In the genomic region with DNA sequence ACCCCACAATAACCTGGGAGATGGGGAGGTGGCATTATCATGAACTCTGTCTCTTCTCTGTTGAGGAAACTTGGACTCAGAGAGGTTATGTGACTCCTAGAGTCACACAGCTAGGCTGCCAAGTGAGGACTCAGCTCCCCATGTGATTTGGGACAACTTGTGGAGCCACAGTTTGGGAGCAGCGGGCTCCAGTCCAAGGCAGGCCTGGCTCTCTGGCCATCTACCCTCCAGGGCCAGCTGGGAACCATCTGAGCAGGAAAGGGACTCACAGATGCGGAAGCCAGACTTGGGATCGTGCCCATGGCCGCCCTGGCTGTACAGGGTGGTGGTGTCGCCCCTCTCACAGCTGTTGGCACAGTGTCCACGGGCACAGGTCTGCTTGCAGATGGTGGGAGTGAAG, we compare ENCODE assay signal across 15 cellular contexts. TPM values are rescaled to one million over a fixed set of nuclear protein-coding genes. Genes with fewer than 3 reads are reported as not detected.
A peak's percentile ranks its signal among the peaks of the same experiment; 100 is the strongest.
DNase-seq lines count a peak whose midpoint lies in the region; ATAC-seq, FAIRE-seq and TF ChIP-seq lines count a peak whose summit lies in the region.
"Had no signal": no experiment of that assay in that cellular context is flagged by ENCODE, and none has a peak within 500 bp of the region (broad histone marks: within the 10 kb centered on the region; RNA-seq: fewer than 3 reads in every experiment).

No MANE protein-coding gene starts in this region.

- peaks cover 44% of the 10 kb centered on the region for H3K4me1 Mint-ChIP-seq in HFFc6 (ENCODE audit: low read depth)

- no peak overlapping the region for H3K23ac ChIP-seq in H1 (ENCODE audit: insufficient read length)

- no peak overlapping the region for H3K9ac ChIP-seq in H1 (replicated peaks in 1 of 4; ENCODE audit: extremely low read depth in 1 of 4, low read depth in 3 of 4, low read length in 3 of 4)
- H3K9ac ChIP-seq: BLaER1 treated with 17β-estradiol and CSF1 and Interleukin-3, amounts not matched to agents 10 nM and 100 nM had no signal

- intact Hi-C loops in right lobe of liver (cut with DNase I), result no loop called here
- intact Hi-C loops in stomach (cut with DNase I; ENCODE audit: low total_unique reads), result no loop called here

- H2BK15ac ChIP-seq in H1 (ENCODE audit: low read length), result no peak overlapping the region

- H3K14ac ChIP-seq in H1 (ENCODE audit: insufficient read length), result no peak overlapping the region

- DNase-seq in HFFc6 (peak; percentile 2), H1 (ENCODE audit: low read depth in 1 of 2, low spot score in 2 of 2) (no peak), right lobe of liver (peak in 2 of 3 donors; percentile 54 to 57), stomach (peak; percentile 45), HuH-7 (ENCODE audit: low spot score) (no peak), NCI-H2029 treated with DMSO at 0.1 percent for 48 hours (lab: John Stamatoyannopoulos, UW) (no peak), GDM1 (lab: John Stamatoyannopoulos, UW) (no peak)
- DNase-seq: KBM-7; NCI-H2081 treated with DMSO at 0.1 percent for 48 hours; stimulated activated CD4-positive, alpha-beta T cell treated with anti-CD3 and anti-CD28 coated beads, Interleukin-1b, Interleukin-23, amount 100 ng/mL, for 48 hours had no signal

- H3K36me3 Mint-ChIP-seq in HFFc6 (ENCODE audit: low read depth), result peaks cover 42% of the 10 kb centered on the region

- H3K4me3 ChIP-seq in H1 (ENCODE audit: extremely low read depth in 1 of 4, insufficient read depth in 2 of 4, low read depth in 3 of 4, low read length in 4 of 4) (no peak overlapping the region), right lobe of liver (no peak overlapping the region), stomach (no peak overlapping the region)
- H3K4me3 ChIP-seq: BLaER1 treated with 17β-estradiol and CSF1 and Interleukin-3, amounts not matched to agents 10 nM and 100 nM had no signal

- no peak overlapping the region for H2AK5ac ChIP-seq in H1 (ENCODE audit: low read depth, low read length)

- TF ChIP-seq RAD21 in H1 (IDR thresholded peaks at IDR 0.05 in 1 of 2, conservative IDR thresholded peaks at IDR 0.05 in 1 of 2; ENCODE audit: low read depth in 2 of 2, low read length in 2 of 2), result no peak

- 84% methylated on average over 6 of the region's 6 CpGs; no CpG with 5 or more reads in 1 of the 2 experiments for WGBS in H1 (ENCODE audit: extremely low coverage in 1 of 2, insufficient coverage in 1 of 2, insufficient read length in 1 of 2, insufficient replicate concordance in 2 of 2, low coverage in 1 of 2, low lambda C conversion rate in 2 of 2, missing lambda C conversion rate in 1 of 2), 2 experiments
- 20% methylated on average over 1 of the region's 6 CpGs for WGBS in right lobe of liver (ENCODE audit: insufficient coverage, low coverage, low lambda C conversion rate, missing lambda C conversion rate)
- 58 to 75% (median 66%) methylated on average over 5 to 6 of the region's 6 CpGs for WGBS in stomach, 5 donors

- no peaks in the 10 kb centered on the region for H3K36me3 ChIP-seq in H1 (ENCODE audit: control insufficient read depth in 2 of 4, insufficient read depth in 4 of 4, low read length in 3 of 4)
- no peaks in the 10 kb centered on the region for H3K36me3 ChIP-seq in right lobe of liver
- H3K36me3 ChIP-seq in stomach, result no peaks in the 10 kb centered on the region

- no peak overlapping the region for H2BK120ac ChIP-seq in H1 (replicated peaks; ENCODE audit: low read depth, low read length)

- H3K9me3 ChIP-seq in H1 (ENCODE audit: insufficient read depth in 2 of 2, low read depth in 1 of 2, low read length in 1 of 2) (no peaks in the 10 kb centered on the region), right lobe of liver (no peaks in the 10 kb centered on the region), stomach (no peaks in the 10 kb centered on the region)
- H3K9me3 ChIP-seq: BLaER1 treated with 17β-estradiol and CSF1 and Interleukin-3, amounts not matched to agents 10 nM and 100 nM had no signal

- H3K18ac ChIP-seq in H1 (ENCODE audit: extremely low read depth, low read length), result no peak overlapping the region

- no peak overlapping the region for H2BK5ac ChIP-seq in H1 (ENCODE audit: low read depth, low read length)

- peak overlapping the region; percentile 60; the same call in 1 of the 2 replicates for H2BK12ac ChIP-seq in H1 (ENCODE audit: low read depth, low read length)

- H3K56ac ChIP-seq in H1 (replicated peaks; ENCODE audit: insufficient read length, low read depth, low read length), result no peak overlapping the region

- H3K9me3 Mint-ChIP-seq in HFFc6, result no peaks in the 10 kb centered on the region
- H3K9me3 Mint-ChIP-seq: neural crest cell; T-helper 1 cell treated with Interleukin-12 subunit alpha and Interleukin-12 subunit beta and Interleukin-4 antibody, amounts not matched to agents 30 μg/mL and 1 μg/mL, for 36 hours had no signal

- peak in 1 of 4 donors; percentile 40 for ATAC-seq in right lobe of liver
- no peak for ATAC-seq in HG03571 (IDR thresholded peaks at IDR 0.05; ENCODE audit: unreplicated experiment)

- H2BK20ac ChIP-seq in H1 (ENCODE audit: low read length), result no peak overlapping the region

- CTCF ChIA-PET in H1 (lab: Charles Lee; ENCODE audit: partially characterized antibody), result interaction anchor here (0.7 to 3.0 kb wide), 7 partner anchors 10 to 57 kb away, joined by 3 to 13 read pairs (median 9); no protein-coding TSS in a partner anchor

- H4K20me1 ChIP-seq in H1 (replicated peaks in 1 of 2; ENCODE audit: control insufficient read depth in 1 of 2, insufficient read depth in 2 of 2, low read length in 2 of 2), result no peaks in the 10 kb centered on the region
- H4K20me1 ChIP-seq: BLaER1 treated with 17β-estradiol and CSF1 and Interleukin-3, amounts not matched to agents 10 nM and 100 nM had no signal

- TF ChIP-seq EP300 in H1 (IDR thresholded peaks at IDR 0.05; ENCODE audit: borderline replicate concordance in 1 of 2, low read depth in 2 of 2, low read length in 2 of 2), result no peak
- no peak for TF ChIP-seq EP300 in stomach (IDR thresholded peaks at IDR 0.05)

- no peaks in the 10 kb centered on the region for H3K27me3 ChIP-seq in H1 (replicated peaks in 1 of 4; ENCODE audit: control insufficient read depth in 3 of 4, extremely low read depth in 1 of 4, insufficient read depth in 3 of 4, low read length in 3 of 4)
- no peaks in the 10 kb centered on the region for H3K27me3 ChIP-seq in right lobe of liver
- no peaks in the 10 kb centered on the region for H3K27me3 ChIP-seq in stomach
- H3K27me3 ChIP-seq: BLaER1 treated with 17β-estradiol and CSF1 and Interleukin-3, amounts not matched to agents 10 nM and 100 nM had no signal

- POLR2A ChIA-PET in H1 (lab: Charles Lee; ENCODE audit: partially characterized antibody), result no interaction called here

- no peak for TF ChIP-seq CTCF in HFFc6 (IDR thresholded peaks at IDR 0.05)
- no peak for TF ChIP-seq CTCF in H1 (IDR thresholded peaks at IDR 0.05; ENCODE audit: control extremely low read depth in 1 of 3, insufficient read depth in 1 of 3, low read depth in 1 of 3, low read length in 3 of 3)
- no peak for TF ChIP-seq CTCF in right lobe of liver (IDR thresholded peaks at IDR 0.05)
- TF ChIP-seq CTCF in stomach (IDR thresholded peaks at IDR 0.05), result no peak

- no peak overlapping the region for H3K4me3 Mint-ChIP-seq in HFFc6
- H3K4me3 Mint-ChIP-seq: neural crest cell; T-helper 1 cell treated with Interleukin-12 subunit alpha and Interleukin-12 subunit beta and Interleukin-4 antibody, amounts not matched to agents 30 μg/mL and 1 μg/mL, for 36 hours had no signal

- H3K27me3 Mint-ChIP-seq in HFFc6 (ENCODE audit: insufficient read depth), result peaks cover 3% of the 10 kb centered on the region; the same call in 1 of the 2 replicates

- no peak overlapping the region for H4K91ac ChIP-seq in H1 (replicated peaks; ENCODE audit: insufficient read length, low read length)

- no peaks in the 10 kb centered on the region for H3K79me2 ChIP-seq in H1 (ENCODE audit: control insufficient read depth in 1 of 2, insufficient read depth in 2 of 2, low read length in 2 of 2)

- H3K79me1 ChIP-seq in H1 (ENCODE audit: low read depth, low read length), result no peaks in the 10 kb centered on the region

- H3K27ac ChIP-seq in H1 (ENCODE audit: low read depth, low read length) (no peak overlapping the region), right lobe of liver (no peak overlapping the region), stomach (peak overlapping the region in 3 of 5 donors; percentile 25 to 50 (median 41))
- H3K27ac ChIP-seq: BLaER1 treated with 17β-estradiol and CSF1 and Interleukin-3, amounts not matched to agents 10 nM and 100 nM had no signal

- no peak overlapping the region for H3K4me2 ChIP-seq in H1 (ENCODE audit: insufficient read depth in 1 of 2, low read depth in 2 of 2, low read length in 2 of 2)
- H3K4me2 ChIP-seq: BLaER1 treated with 17β-estradiol and CSF1 and Interleukin-3, amounts not matched to agents 10 nM and 100 nM had no signal

- TF ChIP-seq POLR2A in H1 (IDR thresholded peaks at IDR 0.05; ENCODE audit: control extremely low read depth in 1 of 2, low read depth in 2 of 2, low read length in 2 of 2) (no peak), right lobe of liver (IDR thresholded peaks at IDR 0.05) (no peak), stomach (IDR thresholded peaks at IDR 0.05) (no peak)

- H3K23me2 ChIP-seq in H1 (ENCODE audit: low read depth, low read length), result peaks cover 2% of the 10 kb centered on the region; the same call in 1 of the 2 replicates

- no peak overlapping the region for H2AFZ ChIP-seq in H1 (ENCODE audit: low read length)

- H4K8ac ChIP-seq in H1 (ENCODE audit: extremely low read depth, insufficient read depth, low read length), result peak overlapping the region; percentile 79; the same call in 1 of the 2 replicates

- H3K4ac ChIP-seq in H1 (replicated peaks; ENCODE audit: insufficient read length, low read depth, low read length), result no peak overlapping the region

- H3K4me1 ChIP-seq in H1 (replicated peaks in 1 of 4; ENCODE audit: control insufficient read depth in 3 of 4, insufficient read depth in 4 of 4, low read length in 3 of 4) (peaks cover 0 to 13% (median 6%) of the 10 kb centered on the region in 4 experiments; a peak in 6 of 7 replicates), right lobe of liver (no peaks in the 10 kb centered on the region), stomach (peaks cover 0 to 17% (median 8%) of the 10 kb centered on the region in 4 donors)

- H3K27ac Mint-ChIP-seq in HFFc6, result peak overlapping the region; percentile 29; the same call in 1 of the 2 replicates
- H3K27ac Mint-ChIP-seq: T-helper 1 cell treated with Interleukin-12 subunit alpha and Interleukin-12 subunit beta and Interleukin-4 antibody, amounts not matched to agents 30 μg/mL and 1 μg/mL, for 36 hours had no signal

- no peak for FAIRE-seq in H1 (lab: Jason Lieb, UNC)
- FAIRE-seq: islet of Langerhans had no signal

- no peak overlapping the region for H4K5ac ChIP-seq in H1 (ENCODE audit: insufficient read length, low read depth, low read length)

RNA-seq across cellular contexts. Expression of a gene that starts 59.1 kb away (rescaled TPM):
- total RNA-seq in HFFc6 (2021; fragmentation: NEBNext Ultra II Directional; extraction: Animal tissue kit (Norgen Biotek cat#: 25700)), result 10 to 100 TPM; 27.7 to 39.4 (median 30.5) TPM
- 43.5 and 51.5 TPM in 2 replicates for total RNA-seq in H1 (2021; fragmentation: NEBNext Ultra II Directional; extraction: Animal tissue kit (Norgen Biotek cat#: 25700))
- polyA plus RNA-seq in H1 (2011; rRNA removed), result 58.2 and 78.6 TPM in 2 replicates
- polyA plus RNA-seq in H1 (2011; cell fraction: cytosol; rRNA removed), result 56.9 TPM
- polyA plus RNA-seq in H1 (2011; cell fraction: nucleus; rRNA removed), result 14.9 TPM
- 29.6 to 43.0 TPM (median 33.9 TPM) in 4 replicates for polyA plus RNA-seq in H1 (2012, experiment 1 of 2)
- 100 TPM for polyA plus RNA-seq in H1 (2012, experiment 2 of 2)
- polyA plus RNA-seq in H1 (2013, experiment 1 of 2), result 37.6 TPM
- 40.2 TPM for polyA plus RNA-seq in H1 (2013, experiment 2 of 2)
- 13.1 and 13.7 TPM in 2 replicates for polyA minus RNA-seq in H1 (2011; rRNA and poly(A)+ RNA removed)
- 20.4 TPM for polyA minus RNA-seq in H1 (2011; cell fraction: cytosol; rRNA and poly(A)+ RNA removed)
- polyA minus RNA-seq in H1 (2011; cell fraction: nucleus; rRNA and poly(A)+ RNA removed), result 8.2 TPM
- total RNA-seq in right lobe of liver, result 10 to 100 TPM in 5 of 6 experiments, 1 to 10 TPM in 1; 7.8 to 16.3 (median 11.4) TPM
- 10 to 100 TPM in 3 of 5 donors, not detected in 2; 15.2 to 34.3 (median 27.2) TPM for total RNA-seq in stomach
- 10 to 100 TPM; 22.1 to 31.9 (median 22.8) TPM for polyA plus RNA-seq in stomach

RNA-seq across cellular contexts. Expression of a gene that starts 59.4 kb away (rescaled TPM):
- total RNA-seq in HFFc6 (2021; fragmentation: NEBNext Ultra II Directional; extraction: Animal tissue kit (Norgen Biotek cat#: 25700)), result 100 to 1,000 TPM; 109 to 165 (median 120) TPM
- total RNA-seq in H1 (2021; fragmentation: NEBNext Ultra II Directional; extraction: Animal tissue kit (Norgen Biotek cat#: 25700)), result 0.59 and 0.89 TPM in 2 replicates
- 0.48 and 0.67 TPM in 2 replicates for polyA plus RNA-seq in H1 (2011; rRNA removed)
- 0.41 TPM for polyA plus RNA-seq in H1 (2011; cell fraction: cytosol; rRNA removed)
- 1.7 TPM for polyA plus RNA-seq in H1 (2011; cell fraction: nucleus; rRNA removed)
- 0.46 to 0.62 TPM (median 0.55 TPM) in 4 replicates for polyA plus RNA-seq in H1 (2012, experiment 1 of 2)
- 0.34 TPM for polyA plus RNA-seq in H1 (2012, experiment 2 of 2)
- 0.32 TPM for polyA plus RNA-seq in H1 (2013, experiment 1 of 2)
- polyA plus RNA-seq in H1 (2013, experiment 2 of 2), result 0.28 TPM
- 0.51 and 0.66 TPM in 2 replicates for polyA minus RNA-seq in H1 (2011; rRNA and poly(A)+ RNA removed)
- 0.73 TPM for polyA minus RNA-seq in H1 (2011; cell fraction: cytosol; rRNA and poly(A)+ RNA removed)
- polyA minus RNA-seq in H1 (2011; cell fraction: nucleus; rRNA and poly(A)+ RNA removed), result 1.4 TPM
- 1 to 10 TPM in 3 of 6 experiments, under 1 TPM in 3; 0.46 to 3.5 (median 1.7) TPM for total RNA-seq in right lobe of liver
- 10 to 100 TPM in 3 of 5 donors, 1 to 10 TPM in 2; 5.8 to 36.2 (median 10.5) TPM for total RNA-seq in stomach
- 1 to 10 TPM; 2.9 to 5.9 (median 3.4) TPM for polyA plus RNA-seq in stomach

RNA-seq across cellular contexts. Expression of a gene that starts 59.5 kb away (rescaled TPM):
- total RNA-seq in HFFc6 (2021; fragmentation: NEBNext Ultra II Directional; extraction: Animal tissue kit (Norgen Biotek cat#: 25700)), result 10 to 100 TPM; 69.1 to 89.9 (median 78.8) TPM
- 168 and 178 TPM in 2 replicates for total RNA-seq in H1 (2021; fragmentation: NEBNext Ultra II Directional; extraction: Animal tissue kit (Norgen Biotek cat#: 25700))
- 258 and 287 TPM in 2 replicates for polyA plus RNA-seq in H1 (2011; rRNA removed)
- polyA plus RNA-seq in H1 (2011; cell fraction: cytosol; rRNA removed), result 273 TPM
- polyA plus RNA-seq in H1 (2011; cell fraction: nucleus; rRNA removed), result 288 TPM
- 283 to 375 TPM (median 345 TPM) in 4 replicates for polyA plus RNA-seq in H1 (2012, experiment 1 of 2)
- polyA plus RNA-seq in H1 (2012, experiment 2 of 2), result 241 TPM
- 424 TPM for polyA plus RNA-seq in H1 (2013, experiment 1 of 2)
- polyA plus RNA-seq in H1 (2013, experiment 2 of 2), result 546 TPM
- polyA minus RNA-seq in H1 (2011; rRNA and poly(A)+ RNA removed), result 253 and 295 TPM in 2 replicates
- 120 TPM for polyA minus RNA-seq in H1 (2011; cell fraction: cytosol; rRNA and poly(A)+ RNA removed)
- polyA minus RNA-seq in H1 (2011; cell fraction: nucleus; rRNA and poly(A)+ RNA removed), result 120 TPM
- total RNA-seq in right lobe of liver, result 100 to 1,000 TPM in 3 of 6 experiments, 10 to 100 TPM in 3; 49.4 to 203 (median 98.0) TPM
- total RNA-seq in stomach, result 100 to 1,000 TPM in 3 of 5 donors, 10 to 100 TPM in 2; 62.6 to 186 (median 103) TPM
- 100 to 1,000 TPM; 124 to 152 (median 134) TPM for polyA plus RNA-seq in stomach

Comparison
In these comparisons a context has a peak if more than half of its experiments do, and no peak if none do; other contexts are left out.
1. DNase-seq: peak in HFFc6 (single experiment), right lobe of liver (2 of 3) and stomach (single experiment); none in H1 (0 of 2), HuH-7 (single experiment), NCI-H2029 treated with DMSO at 0.1 percent for 48 hours (single experiment) and GDM1 (single experiment).
2. H3K27ac ChIP-seq: peak in stomach (3 of 5); none in H1 (single experiment) and right lobe of liver (0 of 3).